In the genomic region with DNA sequence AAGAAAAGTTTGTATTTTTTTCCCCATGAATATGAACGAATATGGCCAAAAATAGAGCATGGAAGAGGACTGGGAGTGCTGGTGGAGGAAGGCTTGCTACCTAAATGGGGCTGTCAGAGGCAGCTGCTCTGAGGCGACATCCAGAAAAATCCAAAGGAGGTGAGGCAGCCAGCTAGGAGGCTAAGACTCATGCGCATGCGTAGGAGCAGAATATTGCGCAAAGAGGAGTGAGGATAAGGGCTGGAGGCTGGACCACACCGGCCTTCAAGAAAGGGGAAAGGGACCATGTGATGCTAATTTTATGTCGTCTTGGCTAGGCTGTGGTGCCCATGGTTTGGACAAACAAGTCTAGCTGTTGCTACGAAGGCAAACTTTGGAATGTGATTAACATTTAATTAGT, we compare ENCODE assay signal across 10 cellular contexts. TPM values are rescaled to one million over a fixed set of nuclear protein-coding genes. Genes with fewer than 3 reads are reported as not detected.
"Had no signal": no experiment of that assay in that cellular context is flagged by ENCODE, and none has a peak within 500 bp of the region (broad histone marks: within the 10 kb centered on the region; RNA-seq: fewer than 3 reads in every experiment).

No MANE protein-coding gene starts in this region.

- H3K27me3 ChIP-seq: body of pancreas, right atrium auricular region had no signal

- H3K36me3 ChIP-seq: prostate gland, right atrium auricular region, transverse colon had no signal

- H3K27ac ChIP-seq: body of pancreas, prostate gland, transverse colon had no signal

- H3K4me1 ChIP-seq: prostate gland had no signal

- DNase-seq: foreskin melanocyte had no signal

- H3K9me3 ChIP-seq: body of pancreas, mucosa of descending colon, prostate gland, right atrium auricular region, transverse colon had no signal

- FAIRE-seq: kidney had no signal

- H3K4me3 ChIP-seq: body of pancreas, mucosa of descending colon, prostate gland, transverse colon had no signal

- ATAC-seq: body of pancreas had no signal

RNA-seq across cellular contexts. Expression of a gene that starts 30.5 kb away (rescaled TPM):
- total RNA-seq: activated naive CD8-positive, alpha-beta T cell treated with anti-CD3 and anti-CD28 coated beads, Interleukin-2, amount 10 ng/mL, durations not matched to agents 7 days and 5 days; dermis microvascular lymphatic vessel endothelial cell; fibroblast of lung had no signal
